Comparison of ENCODE assay signal across 16 cellular contexts in genomic region chr1:200253774-200254495, GRCh38.
DNase-seq lines count a peak whose midpoint lies in the region; ATAC-seq, FAIRE-seq and TF ChIP-seq lines count a peak whose summit lies in the region.
"Had no signal": no experiment of that assay in that cellular context is flagged by ENCODE, and none has a peak within 500 bp of the region (broad histone marks: within the 10 kb centered on the region; RNA-seq: fewer than 3 reads in every experiment).

No MANE protein-coding gene starts in this region.

- H3K4me1 Mint-ChIP-seq in H9 (peaks cover 10 to 14% of the 10 kb centered on the region in 2 experiments), mesothelial cell of epicardium (no peaks in the 10 kb centered on the region)
- peaks cover 19% of the 10 kb centered on the region for H3K4me1 Mint-ChIP-seq in stimulated activated effector memory CD8-positive, alpha-beta T cell treated with anti-CD3 and anti-CD28 coated beads, Interleukin-12 subunit alpha, Interleukin-12 subunit beta, amount 100 ng/mL, for 72 hours

- no peaks in the 10 kb centered on the region for H3K36me3 Mint-ChIP-seq in H9 (ENCODE audit: insufficient read depth in 1 of 3, low read depth in 3 of 3)
- H3K36me3 Mint-ChIP-seq in stimulated activated effector memory CD8-positive, alpha-beta T cell treated with anti-CD3 and anti-CD28 coated beads, Interleukin-12 subunit alpha, Interleukin-12 subunit beta, amount 100 ng/mL, for 72 hours: no peaks in the 10 kb centered on the region
- H3K36me3 Mint-ChIP-seq in mesothelial cell of epicardium: no peaks in the 10 kb centered on the region
- H3K36me3 Mint-ChIP-seq: memory B cell had no signal

- H3K4me1 ChIP-seq in HepG2 (ENCODE audit: insufficient read depth, low read length) (peaks cover under 1% of the 10 kb centered on the region), right lobe of liver (peaks cover 0 to 16% (median 5%) of the 10 kb centered on the region in 4 donors), H9 (ENCODE audit: insufficient read depth, low read length) (0 out of 2 replicates have a peak, but pooled peaks cover 3% of the 10 kb centered on the region), OCI-LY7 (ENCODE audit: insufficient read depth, low read length, poor library complexity, severe bottlenecking) (no peaks in the 10 kb centered on the region), gastroesophageal sphincter (no peaks in the 10 kb centered on the region)
- H3K4me1 ChIP-seq: BE2C, colonic mucosa had no signal

- no peaks in the 10 kb centered on the region for H3K23me2 ChIP-seq in H9 (ENCODE audit: insufficient read length, low read depth, low read length, poor library complexity, severe bottlenecking)

- H4K8ac ChIP-seq in H9 (replicated peaks; ENCODE audit: insufficient read length, low read depth, low read length): no peak overlapping the region

- H4K91ac ChIP-seq in H9 (ENCODE audit: insufficient read length, low read depth, low read length): no peak overlapping the region

- H3K79me2 ChIP-seq in HepG2 (ENCODE audit: insufficient read depth, low read length) (no peaks in the 10 kb centered on the region), H9 (ENCODE audit: insufficient read depth, low read length) (no peaks in the 10 kb centered on the region), OCI-LY7 (ENCODE audit: insufficient read depth, low read depth, low read length) (no peaks in the 10 kb centered on the region)

- H3K27me3 Mint-ChIP-seq in H9 (ENCODE audit: low read depth) (no peaks in the 10 kb centered on the region), mesothelial cell of epicardium (ENCODE audit: low read depth) (no peaks in the 10 kb centered on the region)

- TF ChIP-seq RAD21 in HepG2 (CRISPR knock-in tag; IDR thresholded peaks at IDR 0.05): no peak

- H3K4ac ChIP-seq in H9 (ENCODE audit: low read depth, low read length): no peak overlapping the region

- in situ Hi-C loops in HepG2 (cut with HindIII; ENCODE audit: extremely low pct_ligation_motif_present, low pct_unique_long_range_greater_than_20kb): loop anchor here (25.0 kb wide), 1 partner anchor 567 kb away; no protein-coding TSS in a partner anchor

- no peak overlapping the region for H2BK120ac ChIP-seq in H9 (ENCODE audit: low read depth, low read length, poor library complexity, severe bottlenecking)

- no peak overlapping the region for H3K23ac ChIP-seq in H9 (ENCODE audit: insufficient read length, low read depth, low read length)

- no peak overlapping the region for H3K56ac ChIP-seq in H9 (ENCODE audit: insufficient read length, low read depth, low read length)

- H3K4me2 ChIP-seq in HepG2 (ENCODE audit: low read depth, low read length) (no peak overlapping the region), H9 (ENCODE audit: insufficient read depth, insufficient read length, low read length) (no peak overlapping the region), OCI-LY7 (ENCODE audit: low read length) (no peak overlapping the region)

- no peak for TF ChIP-seq POLR2A in HepG2 (IDR thresholded peaks at IDR 0.05; ENCODE audit: insufficient read depth in 1 of 2, low read depth in 2 of 2, low read length in 2 of 2)
- TF ChIP-seq POLR2A in right lobe of liver (IDR thresholded peaks at IDR 0.05): no peak
- TF ChIP-seq POLR2A in gastroesophageal sphincter (IDR thresholded peaks at IDR 0.05): no peak

- H4K20me1 ChIP-seq in HepG2 (ENCODE audit: insufficient read depth, low read length): no peaks in the 10 kb centered on the region
- H4K20me1 ChIP-seq in H9 (ENCODE audit: control insufficient read depth, insufficient read depth, insufficient read length): no peaks in the 10 kb centered on the region
- H4K20me1 ChIP-seq in OCI-LY7 (ENCODE audit: insufficient read depth, low read length): no peaks in the 10 kb centered on the region

- no peak overlapping the region for H3T11ph ChIP-seq in H9 (ENCODE audit: low read length)

- H2AK5ac ChIP-seq in H9 (ENCODE audit: insufficient read length, low read length): no peak overlapping the region

- no peak overlapping the region for H2BK5ac ChIP-seq in H9 (ENCODE audit: insufficient read length, low read length)

- no peak overlapping the region for H3K4me3 Mint-ChIP-seq in H9
- peak overlapping the region; percentile 14 for H3K4me3 Mint-ChIP-seq in stimulated activated effector memory CD8-positive, alpha-beta T cell treated with anti-CD3 and anti-CD28 coated beads, Interleukin-12 subunit alpha, Interleukin-12 subunit beta, amount 100 ng/mL, for 72 hours
- H3K4me3 Mint-ChIP-seq in mesothelial cell of epicardium: no peak overlapping the region
- H3K4me3 Mint-ChIP-seq: memory B cell; stimulated activated naive CD8-positive, alpha-beta T cell treated with anti-CD3 and anti-CD28 coated beads, Interleukin-15, Interleukin-2, amounts not matched to agents 100 ng/mL and 50 ng/mL, for 24 hours had no signal

- H3K4me3 ChIP-seq in HepG2 (replicated peaks in 1 of 3; ENCODE audit: insufficient read depth in 1 of 3, low read depth in 2 of 3, low read length in 3 of 3): no peak overlapping the region
- H3K4me3 ChIP-seq in right lobe of liver: no peak overlapping the region
- no peak overlapping the region for H3K4me3 ChIP-seq in OCI-LY7 (ENCODE audit: low read depth, low read length, poor library complexity, severe bottlenecking)
- no peak overlapping the region for H3K4me3 ChIP-seq in gastroesophageal sphincter
- H3K4me3 ChIP-seq: colonic mucosa, ovary had no signal

- POLR2A ChIA-PET in HepG2 (lab: Yijun Ruan, JAX) (no interaction called here), OCI-LY7 (lab: Charles Lee) (interaction anchor here (0.7 to 1.6 kb wide), 2 partner anchors 8 to 13 kb away, joined by 3 to 5 read pairs; no protein-coding TSS in a partner anchor)

- 36% methylated on average over 7 of the region's 7 CpGs for WGBS in HepG2 (ENCODE audit: low lambda C conversion rate)
- WGBS in right lobe of liver (ENCODE audit: insufficient coverage, low coverage, low lambda C conversion rate, missing lambda C conversion rate): 79% methylated on average over 6 of the region's 7 CpGs
- no CpG with 5 or more reads among the region's 7 CpGs for WGBS in H9 (ENCODE audit: extremely low coverage, insufficient read length, low lambda C conversion rate)
- WGBS in gastroesophageal sphincter (ENCODE audit: low coverage in 1 of 2), 2 donors: 77 to 84% methylated on average over 6 to 7 of the region's 7 CpGs

- no peak for TF ChIP-seq EP300 in HepG2 (IDR thresholded peaks at IDR 0.05; ENCODE audit: low read depth in 2 of 2, low read length in 2 of 2)
- no peak for TF ChIP-seq EP300 in HepG2 (CRISPR knock-in tag; IDR thresholded peaks at IDR 0.05; ENCODE audit: borderline replicate concordance)
- no peak for TF ChIP-seq EP300 in gastroesophageal sphincter (IDR thresholded peaks at IDR 0.05)

- BruUV-seq in HepG2 (replicated peaks; lab: Mats Ljungman, UMichigan) (no TSS peak), OCI-LY7 (replicated peaks; lab: Mats Ljungman, UMichigan) (no TSS peak)

- H3K18ac ChIP-seq in H9 (ENCODE audit: insufficient read length, low read depth, low read length): no peak overlapping the region

- H3K36me3 ChIP-seq in HepG2 (replicated peaks in 1 of 2; ENCODE audit: control insufficient read depth in 1 of 2, insufficient read depth in 2 of 2, low read length in 2 of 2): no peaks in the 10 kb centered on the region
- H3K36me3 ChIP-seq in right lobe of liver: no peaks in the 10 kb centered on the region
- no peaks in the 10 kb centered on the region for H3K36me3 ChIP-seq in OCI-LY7 (ENCODE audit: insufficient read depth, low read length)
- no peaks in the 10 kb centered on the region for H3K36me3 ChIP-seq in gastroesophageal sphincter
- H3K36me3 ChIP-seq: BE2C, colonic mucosa, ovary had no signal

- H3K9me3 Mint-ChIP-seq in H9: no peaks in the 10 kb centered on the region
- no peaks in the 10 kb centered on the region for H3K9me3 Mint-ChIP-seq in stimulated activated effector memory CD8-positive, alpha-beta T cell treated with anti-CD3 and anti-CD28 coated beads, Interleukin-12 subunit alpha, Interleukin-12 subunit beta, amount 100 ng/mL, for 72 hours
- no peaks in the 10 kb centered on the region for H3K9me3 Mint-ChIP-seq in mesothelial cell of epicardium
- H3K9me3 Mint-ChIP-seq: memory B cell; stimulated activated naive CD8-positive, alpha-beta T cell treated with anti-CD3 and anti-CD28 coated beads, Interleukin-15, Interleukin-2, amounts not matched to agents 100 ng/mL and 50 ng/mL, for 24 hours had no signal

- H2BK15ac ChIP-seq in H9 (ENCODE audit: low read depth, low read length): no peak overlapping the region

- H3K79me1 ChIP-seq in H9 (ENCODE audit: insufficient read depth, low read depth, low read length, poor library complexity, severe bottlenecking): no peaks in the 10 kb centered on the region

- ATAC-seq in HepG2: peak; percentile 37; the same call in 1 of the 3 replicates
- ATAC-seq in right lobe of liver: no peak
- peak; percentile 94 for ATAC-seq in stimulated activated effector memory CD8-positive, alpha-beta T cell treated with anti-CD3 and anti-CD28 coated beads, Interleukin-12 subunit alpha, Interleukin-12 subunit beta, amount 100 ng/mL, for 72 hours
- ATAC-seq in gastroesophageal sphincter: no peak
- no peak for ATAC-seq in HG02840 (IDR thresholded peaks at IDR 0.05; ENCODE audit: low FRiP score, unreplicated experiment)
- ATAC-seq: Right ventricle myocardium inferior had no signal

- TF ChIP-seq CTCF in HepG2 (CRISPR knock-in tag; IDR thresholded peaks at IDR 0.05) (no peak), right lobe of liver (IDR thresholded peaks at IDR 0.05) (no peak), H9 (conservative IDR thresholded peaks at IDR 0.05) (peak; percentile 16; the same call in 1 of the 3 replicates), OCI-LY7 (conservative IDR thresholded peaks at IDR 0.05; ENCODE audit: low read length) (0 out of 2 replicates have a peak, but pooled peaks have one; percentile 22), gastroesophageal sphincter (IDR thresholded peaks at IDR 0.05) (no peak), mesothelial cell of epicardium (IDR thresholded peaks at IDR 0.05; ENCODE audit: unreplicated experiment) (no peak)

- FAIRE-seq in HepG2 (lab: Jason Lieb, UNC): no peak

- no peak overlapping the region for H2BK20ac ChIP-seq in H9 (ENCODE audit: low read depth, low read length, poor library complexity, severe bottlenecking)

- no peak overlapping the region for H4K5ac ChIP-seq in H9 (ENCODE audit: insufficient read length, low read depth, low read length)

- intact Hi-C loops in HepG2 (cut with micrococcal nuclease; ENCODE audit: unreplicated experiment): no loop called here
- intact Hi-C loops in right lobe of liver (cut with DNase I): no loop called here
- intact Hi-C loops in OCI-LY7 (cut with micrococcal nuclease; ENCODE audit: unreplicated experiment): no loop called here

- H2AFZ ChIP-seq in HepG2 (ENCODE audit: low read length) (no peak overlapping the region), H9 (ENCODE audit: low read length) (no peak overlapping the region), OCI-LY7 (ENCODE audit: low read length) (no peak overlapping the region)

- H2BK12ac ChIP-seq in H9 (ENCODE audit: insufficient read length, low read depth, low read length): no peak overlapping the region

- no peak overlapping the region for H3K9ac ChIP-seq in HepG2 (ENCODE audit: insufficient read depth, low read depth, low read length)
- H3K9ac ChIP-seq in H9 (ENCODE audit: extremely low read depth, insufficient read length, low read length): no peak overlapping the region

- H3K9me3 ChIP-seq in HepG2 (ENCODE audit: low read length) (no peaks in the 10 kb centered on the region), right lobe of liver (no peaks in the 10 kb centered on the region), H9 (ENCODE audit: control insufficient read depth, low read depth, low read length) (no peaks in the 10 kb centered on the region), OCI-LY7 (ENCODE audit: low read length) (no peaks in the 10 kb centered on the region), gastroesophageal sphincter (no peaks in the 10 kb centered on the region)
- H3K9me3 ChIP-seq: BE2C, colonic mucosa, ovary had no signal

- CTCF ChIA-PET in HepG2 (lab: Yijun Ruan, JAX; ENCODE audit: low intra/inter-chr PET ratio, low total read pairs): no interaction called here
- CTCF ChIA-PET in OCI-LY7 (lab: Charles Lee; ENCODE audit: unreplicated experiment): no interaction called here

- DNase-seq in HepG2 (ENCODE audit: low spot score) (no peak), right lobe of liver (no peak), H9 (no peak), OCI-LY7 (ENCODE audit: low spot score) (peak; percentile 7), mesothelial cell of epicardium (ENCODE audit: low spot score in 2 of 2, unreplicated experiment in 2 of 2) (no peak)
- DNase-seq in stimulated activated effector memory CD8-positive, alpha-beta T cell treated with anti-CD3 and anti-CD28 coated beads, Interleukin-12 subunit alpha, Interleukin-12 subunit beta, amount 100 ng/mL, for 72 hours (ENCODE audit: low spot score in 2 of 2): peak; percentile 27 to 78
- DNase-seq: activated naive CD4-positive, alpha-beta T cell; BE2C; colonic mucosa; ovary had no signal

- no peak overlapping the region for H3K27ac ChIP-seq in HepG2 (ENCODE audit: extremely low read length, insufficient read depth, low read length)
- peak overlapping the region in 1 of 3 donors; percentile 78 for H3K27ac ChIP-seq in right lobe of liver
- no peak overlapping the region for H3K27ac ChIP-seq in H9 (ENCODE audit: insufficient read length, low read depth, low read length)
- H3K27ac ChIP-seq in OCI-LY7 (ENCODE audit: low read depth, low read length, poor library complexity, severe bottlenecking): no peak overlapping the region
- H3K27ac ChIP-seq in gastroesophageal sphincter: no peak overlapping the region
- H3K27ac ChIP-seq: colonic mucosa, ovary, VCaP had no signal

- H3K9me2 ChIP-seq in OCI-LY7 (ENCODE audit: insufficient read depth, low read length): no peaks in the 10 kb centered on the region

- H3K27me3 ChIP-seq in HepG2 (ENCODE audit: control insufficient read depth in 1 of 2, insufficient read depth in 2 of 2, low read length in 2 of 2) (no peaks in the 10 kb centered on the region; a peak in 2 of 5 replicates), right lobe of liver (no peaks in the 10 kb centered on the region), H9 (ENCODE audit: insufficient read depth, low read length) (no peaks in the 10 kb centered on the region), gastroesophageal sphincter (no peaks in the 10 kb centered on the region)
- H3K27me3 ChIP-seq: colonic mucosa, ovary had no signal

- H3K27ac Mint-ChIP-seq in H9 (no peak overlapping the region), mesothelial cell of epicardium (no peak overlapping the region)
- H3K27ac Mint-ChIP-seq in stimulated activated effector memory CD8-positive, alpha-beta T cell treated with anti-CD3 and anti-CD28 coated beads, Interleukin-12 subunit alpha, Interleukin-12 subunit beta, amount 100 ng/mL, for 72 hours: peak overlapping the region; percentile 15
- H3K27ac Mint-ChIP-seq: memory B cell; stimulated activated naive CD8-positive, alpha-beta T cell treated with anti-CD3 and anti-CD28 coated beads, Interleukin-15, Interleukin-2, amounts not matched to agents 100 ng/mL and 50 ng/mL, for 24 hours had no signal

- no peak overlapping the region for H3K14ac ChIP-seq in H9 (ENCODE audit: insufficient read depth, low read length)

Comparison
In these comparisons a context has a peak if more than half of its experiments do, and no peak if none do; other contexts are left out.
1. ATAC-seq: peak in HepG2 (single experiment) and stimulated activated effector memory CD8-positive, alpha-beta T cell treated with anti-CD3 and anti-CD28 coated beads, Interleukin-12 subunit alpha, Interleukin-12 subunit beta, amount 100 ng/mL, for 72 hours (single experiment); none in right lobe of liver (0 of 4), gastroesophageal sphincter (single experiment) and HG02840 (single experiment).
2. DNase-seq: peak in OCI-LY7 (single experiment) and stimulated activated effector memory CD8-positive, alpha-beta T cell treated with anti-CD3 and anti-CD28 coated beads, Interleukin-12 subunit alpha, Interleukin-12 subunit beta, amount 100 ng/mL, for 72 hours (2 of 2); none in HepG2 (single experiment), right lobe of liver (0 of 3), H9 (single experiment) and mesothelial cell of epicardium (0 of 2).
3. CTCF ChIP-seq: peak in H9 (single experiment) and OCI-LY7 (single experiment); none in HepG2 (single experiment), right lobe of liver (0 of 4), gastroesophageal sphincter (0 of 4) and mesothelial cell of epicardium (single experiment).